In genomic region chr20:38017959-38018358, GRCh38 we compare ENCODE assay signal across 1 cellular context.
A peak's percentile ranks its signal among the peaks of the same experiment; 100 is the strongest.
TF ChIP-seq lines count a peak whose summit lies in the region.

No MANE protein-coding gene starts in this region.

TF ChIP-seq in HepG2, 621 proteins besides CTCF, POLR2A, EP300 and RAD21:
- TF ChIP-seq NAIF1 (CRISPR knock-in tag; IDR thresholded peaks at IDR 0.05; ENCODE audit: borderline replicate concordance) (0 out of 2 replicates have a peak, but pooled peaks have one; percentile 37), ZNF7 (CRISPR knock-in tag; IDR thresholded peaks at IDR 0.05) (no peak)
